1 cellular context compared by ENCODE assay signal in the genomic region with DNA sequence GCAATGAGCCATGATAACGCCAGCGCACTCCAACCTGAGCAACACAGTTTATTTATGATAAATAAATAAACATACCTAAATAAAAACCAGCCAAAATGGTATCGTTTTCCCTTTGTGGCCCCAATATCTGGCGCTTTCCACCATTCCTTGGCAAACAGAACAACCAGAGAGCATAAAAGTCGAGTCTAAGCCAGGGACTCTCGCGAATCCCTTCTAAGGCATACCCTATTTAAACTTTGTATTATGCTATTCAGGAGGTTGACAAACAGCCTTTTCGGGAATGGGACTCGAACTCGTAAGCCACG.
TF ChIP-seq lines count a peak whose summit lies in the region.

No MANE protein-coding gene starts in this region.

TF ChIP-seq in H1, 55 proteins besides CTCF, POLR2A, EP300 and RAD21:
- TF ChIP-seq KDM1A (IDR thresholded peaks at IDR 0.05; ENCODE audit: borderline replicate concordance, low read length) (0 out of 2 replicates have a peak, but pooled peaks have one; percentile 18), HDAC2 (IDR thresholded peaks at IDR 0.05; ENCODE audit: borderline replicate concordance in 1 of 2, low read depth in 2 of 2, low read length in 2 of 2) (0 out of 4 replicates have a peak, but pooled peaks of 1 of the 2 experiments have one; percentile 53), RNF2 (IDR thresholded peaks at IDR 0.05; ENCODE audit: borderline replicate concordance, low read depth, low read length, missing control alignments, poor library complexity, severe bottlenecking) (no peak)
